8 cellular contexts compared by ENCODE assay signal in genomic region chr14:24212924-24213865, GRCh38. TPM values are rescaled to one million over a fixed set of nuclear protein-coding genes. Genes with fewer than 3 reads are reported as not detected.
DNase-seq lines count a peak whose midpoint lies in the region; ATAC-seq and TF ChIP-seq lines count a peak whose summit lies in the region.

A gene with protein sequence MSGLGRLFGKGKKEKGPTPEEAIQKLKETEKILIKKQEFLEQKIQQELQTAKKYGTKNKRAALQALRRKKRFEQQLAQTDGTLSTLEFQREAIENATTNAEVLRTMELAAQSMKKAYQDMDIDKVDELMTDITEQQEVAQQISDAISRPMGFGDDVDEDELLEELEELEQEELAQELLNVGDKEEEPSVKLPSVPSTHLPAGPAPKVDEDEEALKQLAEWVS (minus strand): TSS chr14:24213488. CDS start chr14:24213439, 49 bp downstream.

- H3K27ac Mint-ChIP-seq in activated naive CD8-positive, alpha-beta T cell = peak within 1 kb of the TSS; percentile 97

- H3K4me3 Mint-ChIP-seq in activated naive CD8-positive, alpha-beta T cell = peak within 1 kb of the TSS; percentile 94

- POLR2A ChIA-PET in GM10248 (lab: Yijun Ruan, JAX) = interaction anchor here (0.6 to 2.0 kb wide), 9 partner anchors 17 to 216 kb away, joined by 3 to 14 read pairs (median 3); partner anchors contain the start of genes CBLN3, EMC9, IRF9 and KHNYN

- H3K36me3 Mint-ChIP-seq in activated naive CD8-positive, alpha-beta T cell = peaks cover 8% of the 10 kb centered on the region

- no peaks in the 10 kb centered on the region for H3K36me3 ChIP-seq in testis (ENCODE audit: low read depth, missing control alignments)

- CTCF ChIA-PET in GM10248 (lab: Yijun Ruan, JAX) = interaction anchor here (0.7 to 5.2 kb wide), 15 partner anchors 9 to 218 kb away, joined by 3 to 42 read pairs (median 5); partner anchors contain the start of genes CIDEB, IRF9, PSME1 and RABGGTA

- no peaks in the 10 kb centered on the region for H3K9me3 Mint-ChIP-seq in activated naive CD8-positive, alpha-beta T cell (ENCODE audit: low read depth)

- peak; percentile 8 for TF ChIP-seq CTCF in GM10248 (IDR thresholded peaks at IDR 0.05; ENCODE audit: control extremely low read depth, extremely low read depth, low read depth, missing control alignments)
- TF ChIP-seq CTCF in omental fat pad (IDR thresholded peaks at IDR 0.05) = no peak
- no peak for TF ChIP-seq CTCF in testis (IDR thresholded peaks at IDR 0.05)

- TF ChIP-seq POLR2A in testis (IDR thresholded peaks at IDR 0.05) = no peak

- no peaks in the 10 kb centered on the region for H3K9me3 ChIP-seq in testis

- WGBS in testis, 2 donors = 1 to 3% methylated on average over 23 to 44 of the region's 53 CpGs

- H3K4me1 Mint-ChIP-seq in activated naive CD8-positive, alpha-beta T cell (ENCODE audit: low read depth) = peaks cover 60% of the 10 kb centered on the region

- ATAC-seq in HG02623 (IDR thresholded peaks at IDR 0.05; ENCODE audit: unreplicated experiment) (peak; percentile 68), omental fat pad (ENCODE audit: low FRiP score) (peak; percentile 96)

- peaks cover 21% of the 10 kb centered on the region for H3K4me1 ChIP-seq in testis

- H3K4me3 ChIP-seq in testis = peak within 1 kb of the TSS; percentile 69 to 85

- H3K27me3 ChIP-seq in testis = no peaks in the 10 kb centered on the region

- H3K27ac ChIP-seq in testis = peak within 1 kb of the TSS; percentile 90 to 91

- H3K27me3 Mint-ChIP-seq in activated naive CD8-positive, alpha-beta T cell = no peaks in the 10 kb centered on the region

- intact Hi-C loops in testis (cut with DNase I; ENCODE audit: low total_unique reads) = no loop called here

- DNase-seq in GM10248 (ENCODE audit: extremely low spot score) = peak; percentile 97
- peak; percentile 98 for DNase-seq in NCI-H1105 (lab: John Stamatoyannopoulos, UW)
- DNase-seq in SKM-1 treated with dmso at 0.1 percent for 144 hours (lab: John Stamatoyannopoulos, UW; ENCODE audit: unreplicated experiment) = peak; percentile 84
- peak; percentile 98 for DNase-seq in glomerular visceral epithelial cell (ENCODE audit: extremely low spot score)
- peak; percentile 95 for DNase-seq in omental fat pad (ENCODE audit: low spot score)
- DNase-seq in testis = peak; percentile 97

RNA-seq across cellular contexts. Expression of the gene that starts here (rescaled TPM):
- total RNA-seq in omental fat pad (10 to 100 TPM; 51.8 to 82.7 (median 64.7) TPM), testis (100 to 1,000 TPM in 1 of 2 donors, 10 to 100 TPM in 1; 52.9 to 111 TPM)
- 56.3 TPM for polyA plus RNA-seq in testis (ENCODE audit: insufficient read depth, low read depth, low replicate concordance)

Comparison
In these comparisons a context has a peak if more than half of its experiments do, and no peak if none do; other contexts are left out.
1. Peak in every context shown above with its lines: DNase-seq, ATAC-seq, H3K4me3 ChIP-seq and H3K27ac ChIP-seq.